In the genomic region with DNA sequence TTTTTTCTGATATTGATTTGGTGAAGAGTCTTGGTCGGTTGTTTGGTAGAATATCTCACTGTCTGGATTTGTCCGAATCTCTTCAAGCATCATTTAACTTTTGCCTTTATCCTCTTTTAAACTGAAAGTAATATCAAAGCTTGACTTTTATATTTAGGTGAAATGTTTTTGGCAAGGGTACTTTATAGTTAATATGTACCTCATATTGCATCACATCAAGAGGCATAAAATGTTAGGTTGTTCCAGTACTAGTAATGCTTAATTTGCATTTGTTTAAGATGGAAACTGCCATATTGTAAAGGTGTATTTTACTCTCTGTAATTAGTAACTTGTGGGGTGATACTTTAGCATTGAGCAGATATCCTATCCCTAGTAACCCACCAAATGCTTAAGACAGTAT, we compare ENCODE assay signal across 18 cellular contexts.
"Had no signal": no experiment of that assay in that cellular context is flagged by ENCODE, and none has a peak within 500 bp of the region (broad histone marks: within the 10 kb centered on the region; RNA-seq: fewer than 3 reads in every experiment).

No MANE protein-coding gene starts in this region.

- H3K4me3 Mint-ChIP-seq: activated T-helper 1 cell treated with anti-CD3 and anti-CD28 coated beads, Interleukin-12 subunit alpha, Interleukin-12 subunit beta, Interleukin-2, Interleukin-4 antibody, amounts not matched to agents 30 ng/mL and 10 ng/mL and 1 ng/mL, durations not matched to agents 14 hours and 24 hours and 36 hours; brain; immature natural killer cell; naive thymus-derived CD4-positive, alpha-beta T cell; neural crest cell; T-cell; WTC11 had no signal

- H3K4me1 Mint-ChIP-seq: neural crest cell, WTC11 had no signal

- H3K9me3 Mint-ChIP-seq: activated T-helper 1 cell treated with anti-CD3 and anti-CD28 coated beads, Interleukin-12 subunit alpha, Interleukin-12 subunit beta, Interleukin-2, Interleukin-4 antibody, amounts not matched to agents 30 ng/mL and 10 ng/mL and 1 ng/mL, durations not matched to agents 14 hours and 24 hours and 36 hours; brain; immature natural killer cell; naive thymus-derived CD4-positive, alpha-beta T cell; neural crest cell; T-cell; WTC11 had no signal

- H3K27ac Mint-ChIP-seq: T-cell, WTC11 had no signal

- H3K27me3 Mint-ChIP-seq: brain; naive thymus-derived CD4-positive, alpha-beta T cell; T-cell had no signal

- DNase-seq: activated CD8-positive, alpha-beta memory T cell treated with anti-CD3 and anti-CD28 coated beads, Interleukin-2, amount 50 U/mL, for 48 hours; caudate nucleus; effector memory CD4-positive, alpha-beta T cell; foreskin melanocyte; glutamatergic neuron; immature natural killer cell; left lung; naive thymus-derived CD4-positive, alpha-beta T cell; occipital lobe; stimulated activated CD4-positive, alpha-beta T cell treated with anti-CD3 and anti-CD28 coated beads, Interleukin-15, amount 100 ng/mL, for 24 hours; stomach; T-cell; T-helper 9 cell had no signal

- ATAC-seq: left lung; naive thymus-derived CD4-positive, alpha-beta T cell; sciatic nerve; T-cell; WTC11 had no signal
